ENCODE assay signal across 13 cellular contexts in genomic region chr18:48843162-48843561, GRCh38.
DNase-seq lines count a peak whose midpoint lies in the region; ATAC-seq and TF ChIP-seq lines count a peak whose summit lies in the region.
"Had no signal": no experiment of that assay in that cellular context is flagged by ENCODE, and none has a peak within 500 bp of the region (broad histone marks: within the 10 kb centered on the region; RNA-seq: fewer than 3 reads in every experiment).

No MANE protein-coding gene starts in this region.

- peaks cover 13% of the 10 kb centered on the region for H3K9me3 Mint-ChIP-seq in activated CD4-positive, alpha-beta T cell treated with anti-CD3 and anti-CD28 coated beads, Interleukin-2, amount 10 ng/mL, durations not matched to agents 24 days and 14 days
- no peaks in the 10 kb centered on the region for H3K9me3 Mint-ChIP-seq in immature natural killer cell
- peaks cover 0 to 5% (median 1%) of the 10 kb centered on the region in 7 donors for H3K9me3 Mint-ChIP-seq in CD14-positive monocyte

- no peak for TF ChIP-seq CTCF in spleen (IDR thresholded peaks at IDR 0.05 in 8 of 11, conservative IDR thresholded peaks at IDR 0.05 in 3 of 11)
- TF ChIP-seq CTCF in CD14-positive monocyte (IDR thresholded peaks at IDR 0.05), result no peak
- TF ChIP-seq CTCF in tibial nerve (IDR thresholded peaks at IDR 0.05), result no peak

- H3K4me1 Mint-ChIP-seq in activated CD4-positive, alpha-beta T cell treated with anti-CD3 and anti-CD28 coated beads, Interleukin-2, amount 10 ng/mL, durations not matched to agents 24 days and 14 days, result peaks cover 50% of the 10 kb centered on the region
- peaks cover 39% of the 10 kb centered on the region for H3K4me1 Mint-ChIP-seq in T-helper 17 cell
- peaks cover 84 to 88% of the 10 kb centered on the region in 2 donors for H3K4me1 Mint-ChIP-seq in immature natural killer cell
- peaks cover 65% of the 10 kb centered on the region for H3K4me1 Mint-ChIP-seq in CD14-positive monocyte

- H3K27me3 Mint-ChIP-seq in activated CD4-positive, alpha-beta T cell treated with anti-CD3 and anti-CD28 coated beads, Interleukin-2, amount 10 ng/mL, durations not matched to agents 24 days and 14 days, result peaks cover 3% of the 10 kb centered on the region
- H3K27me3 Mint-ChIP-seq in T-helper 17 cell, result no peaks in the 10 kb centered on the region
- peaks cover 2 to 12% (median 7%) of the 10 kb centered on the region in 3 donors for H3K27me3 Mint-ChIP-seq in immature natural killer cell (ENCODE audit: low read depth in 3 of 3)
- no peaks in the 10 kb centered on the region for H3K27me3 Mint-ChIP-seq in CD14-positive monocyte (ENCODE audit: low read depth in 3 of 3)
- H3K27me3 Mint-ChIP-seq: progenitor cell of endocrine pancreas had no signal

- H3K36me3 Mint-ChIP-seq in activated CD4-positive, alpha-beta T cell treated with anti-CD3 and anti-CD28 coated beads, Interleukin-2, amount 10 ng/mL, durations not matched to agents 24 days and 14 days (ENCODE audit: low read depth), result no peaks in the 10 kb centered on the region
- no peaks in the 10 kb centered on the region for H3K36me3 Mint-ChIP-seq in T-helper 17 cell (ENCODE audit: low read depth)
- peaks cover 0 to 15% (median 0%) of the 10 kb centered on the region in 3 donors for H3K36me3 Mint-ChIP-seq in immature natural killer cell
- H3K36me3 Mint-ChIP-seq in CD14-positive monocyte, result peaks cover 7 to 20% of the 10 kb centered on the region in 2 donors

- DNase-seq in activated CD4-positive, alpha-beta T cell treated with anti-CD3 and anti-CD28 coated beads, Interleukin-2, amount 10 ng/mL, durations not matched to agents 24 days and 14 days, result no peak
- no peak for DNase-seq in activated CD4-positive, alpha-beta T cell treated with anti-CD3 and anti-CD28 coated beads, Interleukin-2, amount 50 U/mL, for 48 hours
- DNase-seq in T-helper 17 cell (no peak), immature natural killer cell (no peak), spleen (peak; percentile 74), LoVo (ENCODE audit: low spot score) (no peak), CD14-positive monocyte (ENCODE audit: low spot score) (no peak), tibial nerve (ENCODE audit: low spot score in 2 of 2) (no peak)
- DNase-seq: colonic mucosa, foreskin keratinocyte, left colon had no signal

- H3K4me3 Mint-ChIP-seq in activated CD4-positive, alpha-beta T cell treated with anti-CD3 and anti-CD28 coated beads, Interleukin-2, amount 10 ng/mL, durations not matched to agents 24 days and 14 days, result peak overlapping the region; percentile 24
- H3K4me3 Mint-ChIP-seq in T-helper 17 cell (peak overlapping the region; percentile 16), immature natural killer cell (peak overlapping the region; percentile 13 to 62 (median 51)), CD14-positive monocyte (no peak overlapping the region)

- WGBS in spleen, 5 donors, result 91 to 96% (median 92%) methylated on average over 3 to 8 of the region's 8 CpGs
- 81 to 93% methylated on average over 5 to 8 of the region's 8 CpGs for WGBS in tibial nerve, 2 donors

- peak overlapping the region; percentile 78 for H3K27ac Mint-ChIP-seq in activated CD4-positive, alpha-beta T cell treated with anti-CD3 and anti-CD28 coated beads, Interleukin-2, amount 10 ng/mL, durations not matched to agents 24 days and 14 days
- peak overlapping the region; percentile 98 for H3K27ac Mint-ChIP-seq in T-helper 17 cell
- peak overlapping the region; percentile 94 to 99 (median 97) for H3K27ac Mint-ChIP-seq in immature natural killer cell
- no peak overlapping the region for H3K27ac Mint-ChIP-seq in CD14-positive monocyte

- peak; percentile 16 for ATAC-seq in T-helper 17 cell
- ATAC-seq: A549, foreskin keratinocyte had no signal

- H3K36me3 ChIP-seq in spleen (no peaks in the 10 kb centered on the region), tibial nerve (no peaks in the 10 kb centered on the region)
- H3K36me3 ChIP-seq: colonic mucosa had no signal

- intact Hi-C loops in activated CD4-positive, alpha-beta T cell treated with anti-CD3 and anti-CD28 coated beads, Interleukin-2, amount 10 ng/mL, durations not matched to agents 24 days and 14 days (cut with micrococcal nuclease), result no loop called here
- intact Hi-C loops in spleen (cut with DNase I; ENCODE audit: low total_unique reads) (no loop called here), CD14-positive monocyte (cut with micrococcal nuclease) (no loop called here)

- H3K27ac ChIP-seq in spleen, result peak overlapping the region in 7 of 8 donors; percentile 65 to 89 (median 76)
- peak overlapping the region in 2 of 4 donors; percentile 4 to 61 for H3K27ac ChIP-seq in tibial nerve
- H3K27ac ChIP-seq: foreskin keratinocyte had no signal

- peak overlapping the region in 1 of 8 donors; percentile 30 for H3K4me3 ChIP-seq in spleen
- no peak overlapping the region for H3K4me3 ChIP-seq in tibial nerve
- H3K4me3 ChIP-seq: A549, colonic mucosa had no signal

- H3K9me3 ChIP-seq in T-helper 17 cell (ENCODE audit: control insufficient read depth, low read length, poor library complexity, severe bottlenecking), result no peaks in the 10 kb centered on the region
- H3K9me3 ChIP-seq in spleen, result no peaks in the 10 kb centered on the region
- no peaks in the 10 kb centered on the region for H3K9me3 ChIP-seq in tibial nerve
- H3K9me3 ChIP-seq: A549, colonic mucosa had no signal

- no peak for TF ChIP-seq POLR2A in spleen (IDR thresholded peaks at IDR 0.05)
- no peak for TF ChIP-seq POLR2A in tibial nerve (IDR thresholded peaks at IDR 0.05)

- peaks cover 11 to 77% (median 58%) of the 10 kb centered on the region in 6 donors for H3K4me1 ChIP-seq in spleen
- peaks cover 0 to 39% (median 27%) of the 10 kb centered on the region in 4 donors for H3K4me1 ChIP-seq in tibial nerve

- no peak for TF ChIP-seq EP300 in tibial nerve (IDR thresholded peaks at IDR 0.05)

- no peaks in the 10 kb centered on the region for H3K27me3 ChIP-seq in spleen (replicated peaks in 1 of 7)
- no peaks in the 10 kb centered on the region for H3K27me3 ChIP-seq in tibial nerve
- H3K27me3 ChIP-seq: colonic mucosa, foreskin keratinocyte had no signal

Comparison
In these comparisons a context has a peak if more than half of its experiments do, and no peak if none do; other contexts are left out.
1. H3K27ac Mint-ChIP-seq: peak in activated CD4-positive, alpha-beta T cell treated with anti-CD3 and anti-CD28 coated beads, Interleukin-2, amount 10 ng/mL, durations not matched to agents 24 days and 14 days (single experiment), T-helper 17 cell (single experiment) and immature natural killer cell (6 of 6); none in CD14-positive monocyte (0 of 7).
2. H3K4me3 Mint-ChIP-seq: peak in activated CD4-positive, alpha-beta T cell treated with anti-CD3 and anti-CD28 coated beads, Interleukin-2, amount 10 ng/mL, durations not matched to agents 24 days and 14 days (single experiment), T-helper 17 cell (single experiment) and immature natural killer cell (5 of 5); none in CD14-positive monocyte (0 of 2).